ENCODE assay signal across 23 cellular contexts in the genomic region with DNA sequence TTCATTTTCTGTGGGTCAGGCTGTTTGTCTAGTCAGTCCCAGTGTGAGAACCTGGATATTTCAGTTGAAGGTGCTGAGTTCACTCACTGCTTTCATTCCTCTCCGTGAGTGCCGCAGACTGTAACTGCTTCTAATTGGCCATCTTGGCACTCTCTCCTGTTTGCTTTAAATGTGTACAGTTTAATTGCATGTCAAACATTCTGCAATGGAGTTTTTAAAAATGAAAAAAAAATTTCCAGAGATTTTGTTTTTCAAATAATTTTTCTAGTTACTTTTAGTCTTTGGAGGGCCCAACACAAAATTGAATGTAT.
"Had no signal": no experiment of that assay in that cellular context is flagged by ENCODE, and none has a peak within 500 bp of the region (broad histone marks: within the 10 kb centered on the region; RNA-seq: fewer than 3 reads in every experiment).

No MANE protein-coding gene starts in this region.

- H3K36me3 ChIP-seq: brain microvascular endothelial cell, ovary, right lobe of liver, upper lobe of right lung had no signal

- H3K27me3 Mint-ChIP-seq: activated CD4-positive, alpha-beta T cell treated with anti-CD3 and anti-CD28 coated beads, Interleukin-2, amount 10 ng/mL, durations not matched to agents 24 days and 14 days; activated CD8-positive, alpha-beta T cell treated with anti-CD3 and anti-CD28 coated beads for 36 hours; activated T-helper 17 cell treated with anti-CD3 and anti-CD28 coated beads, Interleukin-2, amount 50 U/mL, for 72 hours; central memory CD8-positive, alpha-beta T cell; naive B cell had no signal

- H3K27ac ChIP-seq: brain microvascular endothelial cell, coronary artery, ovary, right lobe of liver, testis, upper lobe of right lung had no signal

- H3K27me3 ChIP-seq: brain microvascular endothelial cell, ovary, right lobe of liver, testis, upper lobe of right lung had no signal

- DNase-seq: activated CD4-positive, alpha-beta T cell treated with anti-CD3 and anti-CD28 coated beads, Interleukin-2, amount 10 ng/mL, durations not matched to agents 24 days and 14 days; activated CD8-positive, alpha-beta T cell treated with anti-CD3 and anti-CD28 coated beads for 36 hours; activated naive CD4-positive, alpha-beta T cell treated with Interleukin-2 at 50 U/mL for 16 hours; activated T-cell treated with anti-CD3 and anti-CD28 coated beads, Interleukin-2, amount 50 U/mL, for 1 hour; brain microvascular endothelial cell; erythroblast; foreskin melanocyte; glutamatergic neuron; hippocampal formation; left cardiac atrium; naive B cell; ovary; small intestine; stimulated activated CD4-positive, alpha-beta T cell treated with anti-CD3 and anti-CD28 coated beads, Interleukin-15, amount 100 ng/mL, for 24 hours; stimulated activated CD4-positive, alpha-beta T cell treated with anti-CD3 and anti-CD28 coated beads, Interleukin-2, amount 100 ng/mL, for 48 hours; T1000; testis had no signal

- H3K4me1 ChIP-seq: testis had no signal

- ATAC-seq: activated CD8-positive, alpha-beta T cell treated with anti-CD3 and anti-CD28 coated beads for 36 hours; activated T-helper 17 cell treated with anti-CD3 and anti-CD28 coated beads, Interleukin-2, amount 50 U/mL, for 72 hours had no signal

- H3K4me3 Mint-ChIP-seq: activated CD4-positive, alpha-beta T cell treated with anti-CD3 and anti-CD28 coated beads, Interleukin-2, amount 10 ng/mL, durations not matched to agents 24 days and 14 days; activated CD8-positive, alpha-beta T cell treated with anti-CD3 and anti-CD28 coated beads for 36 hours; activated T-helper 17 cell treated with anti-CD3 and anti-CD28 coated beads, Interleukin-2, amount 50 U/mL, for 72 hours; central memory CD8-positive, alpha-beta T cell; neural crest cell had no signal

- H3K4me1 Mint-ChIP-seq: activated CD4-positive, alpha-beta T cell treated with anti-CD3 and anti-CD28 coated beads, Interleukin-2, amount 10 ng/mL, durations not matched to agents 24 days and 14 days had no signal

- H3K9me3 ChIP-seq: ovary, right lobe of liver, testis had no signal

- H3K27ac Mint-ChIP-seq: activated CD4-positive, alpha-beta T cell treated with anti-CD3 and anti-CD28 coated beads, Interleukin-2, amount 10 ng/mL, durations not matched to agents 24 days and 14 days; activated CD8-positive, alpha-beta T cell treated with anti-CD3 and anti-CD28 coated beads for 36 hours; activated T-helper 17 cell treated with anti-CD3 and anti-CD28 coated beads, Interleukin-2, amount 50 U/mL, for 72 hours; naive B cell had no signal

- H3K4me3 ChIP-seq: coronary artery, ovary, right lobe of liver, testis, upper lobe of right lung had no signal
